Comparison of ENCODE assay signal across 17 cellular contexts in the genomic region with DNA sequence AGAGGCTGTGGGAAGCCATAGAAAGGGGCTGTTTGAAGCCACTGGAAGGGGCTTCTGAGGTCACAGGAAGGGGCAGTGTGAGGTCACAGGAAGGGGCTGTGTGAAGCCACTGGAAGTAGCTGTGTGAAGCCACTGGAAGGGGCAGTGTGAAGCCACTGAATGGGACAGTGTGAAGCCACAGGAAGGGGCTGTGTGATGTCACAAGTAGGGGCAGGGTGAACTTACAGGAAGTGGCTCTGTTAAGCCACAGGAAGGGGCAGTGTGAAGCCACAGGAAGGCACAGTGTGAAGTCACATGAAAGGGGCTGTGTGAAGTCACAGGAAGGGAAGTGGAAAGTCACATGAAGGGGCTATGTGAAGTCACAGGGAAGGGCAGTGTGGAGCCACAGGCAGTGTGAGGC. TPM values are rescaled to one million over a fixed set of nuclear protein-coding genes. Genes with fewer than 3 reads are reported as not detected.
DNase-seq lines count a peak whose midpoint lies in the region; ATAC-seq, FAIRE-seq and TF ChIP-seq lines count a peak whose summit lies in the region.
"Had no signal": no experiment of that assay in that cellular context is flagged by ENCODE, and none has a peak within 500 bp of the region (broad histone marks: within the 10 kb centered on the region; RNA-seq: fewer than 3 reads in every experiment).

No MANE protein-coding gene starts in this region.

- H3K4me1 Mint-ChIP-seq in CD8-positive, alpha-beta T cell (ENCODE audit: low read depth) = peaks cover 4% of the 10 kb centered on the region
- H3K4me1 Mint-ChIP-seq: CD14-positive monocyte had no signal

- H4K20me1 ChIP-seq in HCT116 (ENCODE audit: insufficient read depth) (no peaks in the 10 kb centered on the region), K562 (replicated peaks; ENCODE audit: control insufficient read depth, insufficient read depth, low read length) (no peaks in the 10 kb centered on the region)

- no peak for DNase-seq in CD8-positive, alpha-beta T cell
- DNase-seq in HCT116 (ENCODE audit: low read depth, low spot score) (no peak), K562 (ENCODE audit: extremely low read depth in 1 of 4, low spot score in 3 of 4) (no peak), urothelium cell line (ENCODE audit: low spot score) (no peak), NCI-H510A (lab: John Stamatoyannopoulos, UW) (no peak)
- DNase-seq in stimulated activated CD4-positive, alpha-beta T cell treated with anti-CD3 and anti-CD28 coated beads, Interleukin-4, amount 100 ng/mL, for 4 hours = no peak
- DNase-seq in activated CD4-positive, alpha-beta T cell treated with anti-CD3 and anti-CD28 coated beads, Interleukin-2, amount 50 U/mL, for 48 hours = no peak
- DNase-seq: BE2C, DMS79, EL, GOT3, H9 had no signal

- FAIRE-seq in K562 (lab: Jason Lieb, UNC) (peak; percentile 23), urothelium cell line (lab: Jason Lieb, UNC) (peak; percentile 5)
- FAIRE-seq: A549, G401.6, GM12891 had no signal

- TF ChIP-seq EP300 in K562 (IDR thresholded peaks at IDR 0.05; ENCODE audit: low read length) = no peak

- H3K27me3 ChIP-seq in CD8-positive, alpha-beta T cell (ENCODE audit: insufficient read depth, low read length) = no peaks in the 10 kb centered on the region
- H3K27me3 ChIP-seq in HCT116 (ENCODE audit: insufficient read depth, low read length) = no peaks in the 10 kb centered on the region
- 0 out of 5 replicates have a peak, but pooled peaks cover 0 to 3% of the 10 kb centered on the region in 2 experiments for H3K27me3 ChIP-seq in K562 (ENCODE audit: control insufficient read depth in 2 of 2, insufficient read depth in 2 of 2, low read length in 2 of 2)
- H3K27me3 ChIP-seq: BE2C had no signal

- H2AFZ ChIP-seq in HCT116 (ENCODE audit: low read depth, low read length, poor library complexity, severe bottlenecking) (no peak overlapping the region), K562 (ENCODE audit: low read depth, low read length) (no peak overlapping the region)

- no peaks in the 10 kb centered on the region for H3K36me3 ChIP-seq in CD8-positive, alpha-beta T cell (ENCODE audit: insufficient read depth, low read length)
- no peaks in the 10 kb centered on the region for H3K36me3 ChIP-seq in HCT116 (ENCODE audit: control insufficient read depth in 1 of 2, insufficient read depth in 2 of 2, low read length in 2 of 2)
- H3K36me3 ChIP-seq in K562 (ENCODE audit: control insufficient read depth, insufficient read depth, low read length) = no peaks in the 10 kb centered on the region
- H3K36me3 ChIP-seq: BE2C had no signal

- RAD21 ChIA-PET in HCT116 (lab: Charles Lee; ENCODE audit: low non-redundant PET in 1 of 2, low total read pairs in 2 of 2, uncharacterized antibody in 2 of 2, unreplicated experiment in 2 of 2) = no interaction called here

- no peak overlapping the region for H3K4me3 ChIP-seq in CD8-positive, alpha-beta T cell (ENCODE audit: low read depth, low read length)
- no peak overlapping the region for H3K4me3 ChIP-seq in HCT116 (replicated peaks in 1 of 2; ENCODE audit: low read depth in 1 of 2, low read length in 2 of 2)
- no peak overlapping the region for H3K4me3 ChIP-seq in K562
- H3K4me3 ChIP-seq: A549 had no signal

- H3K9me2 ChIP-seq in HCT116 (ENCODE audit: insufficient read depth) = no peaks in the 10 kb centered on the region

- no peak for ATAC-seq in CD8-positive, alpha-beta T cell
- ATAC-seq in HCT116 (peak; percentile 20; the same call in 1 of the 2 replicates), K562 (no peak)
- ATAC-seq: A549 had no signal

- no peaks in the 10 kb centered on the region for H3K79me2 ChIP-seq in HCT116 (ENCODE audit: insufficient read depth, low read length)
- no peaks in the 10 kb centered on the region for H3K79me2 ChIP-seq in K562 (ENCODE audit: control insufficient read depth, insufficient read depth, low read length)

- TF ChIP-seq RAD21 in HCT116 (IDR thresholded peaks at IDR 0.05; ENCODE audit: low read depth) (no peak), K562 (CRISPR knock-in tag; conservative IDR thresholded peaks at IDR 0.05 in 1 of 2, IDR thresholded peaks at IDR 0.05 in 1 of 2) (no peak)

- H3K27ac Mint-ChIP-seq in CD8-positive, alpha-beta T cell = no peak overlapping the region
- H3K27ac Mint-ChIP-seq: CD14-positive monocyte, H9 had no signal

- no peak overlapping the region for H3K4me3 Mint-ChIP-seq in CD8-positive, alpha-beta T cell
- H3K4me3 Mint-ChIP-seq: CD14-positive monocyte, H9 had no signal

- H3K36me3 Mint-ChIP-seq in CD8-positive, alpha-beta T cell = peaks cover 2% of the 10 kb centered on the region
- H3K36me3 Mint-ChIP-seq: CD14-positive monocyte had no signal

- in situ Hi-C loops in K562 (cut with MboI) = no loop called here

- H3K4me1 ChIP-seq in CD8-positive, alpha-beta T cell (ENCODE audit: insufficient read depth, low read length) = peaks cover 27% of the 10 kb centered on the region
- H3K4me1 ChIP-seq in HCT116 (ENCODE audit: control insufficient read depth in 1 of 2, insufficient read depth in 2 of 2, low read length in 2 of 2) (peaks cover 0 to 8% of the 10 kb centered on the region in 2 experiments; a peak in 1 of 4 replicates), K562 (replicated peaks in 1 of 2; ENCODE audit: control insufficient read depth in 2 of 2, insufficient read depth in 2 of 2, low read length in 2 of 2) (no peaks in the 10 kb centered on the region)
- H3K4me1 ChIP-seq: A549, BE2C had no signal

- TF ChIP-seq CTCF in CD8-positive, alpha-beta T cell (IDR thresholded peaks at IDR 0.05) = no peak
- TF ChIP-seq CTCF in HCT116 (IDR thresholded peaks at IDR 0.05 in 2 of 3, conservative IDR thresholded peaks at IDR 0.05 in 1 of 3; ENCODE audit: borderline replicate concordance in 1 of 3, insufficient read depth in 1 of 3, low read depth in 2 of 3, low read length in 2 of 3) (no peak), K562 (IDR thresholded peaks at IDR 0.05 in 2 of 3, conservative IDR thresholded peaks at IDR 0.05 in 1 of 3; ENCODE audit: insufficient read depth in 2 of 3, low read depth in 1 of 3, low read length in 3 of 3) (no peak)

- intact Hi-C loops in CD8-positive, alpha-beta T cell (cut with DNase I, micrococcal nuclease) = no loop called here
- intact Hi-C loops in HCT116 (cut with micrococcal nuclease) = no loop called here
- intact Hi-C loops in K562 (cut with micrococcal nuclease) = no loop called here

- H3K9ac ChIP-seq in HCT116 (ENCODE audit: low read length) = no peak overlapping the region
- H3K9ac ChIP-seq in K562 (ENCODE audit: insufficient read depth in 1 of 2, low read depth in 2 of 2, low read length in 2 of 2) = no peak overlapping the region

- H3K27me3 Mint-ChIP-seq in CD8-positive, alpha-beta T cell (ENCODE audit: low read depth) = no peaks in the 10 kb centered on the region

- no peaks in the 10 kb centered on the region for H3K9me1 ChIP-seq in K562 (ENCODE audit: control insufficient read depth, insufficient read depth, low read length)

- no peak for TF ChIP-seq POLR2A in HCT116 (IDR thresholded peaks at IDR 0.05; ENCODE audit: borderline replicate concordance, extremely low read depth, insufficient read depth, insufficient read length)
- no peak for TF ChIP-seq POLR2A in K562 (conservative IDR thresholded peaks at IDR 0.05)

- CTCF ChIA-PET in CD8-positive, alpha-beta T cell (lab: Charles Lee) = no interaction called here
- CTCF ChIA-PET in HCT116 (lab: Charles Lee) (no interaction called here), K562 (lab: Yijun Ruan, JAX; ENCODE audit: low intra/inter-chr PET ratio) (no interaction called here)

- POLR2A ChIA-PET in CD8-positive, alpha-beta T cell (lab: Charles Lee) = no interaction called here
- POLR2A ChIA-PET in HCT116 (lab: Charles Lee) (no interaction called here), K562 (lab: Yijun Ruan, JAX) (no interaction called here)

- peak overlapping the region; percentile 37 for H3K27ac ChIP-seq in CD8-positive, alpha-beta T cell (ENCODE audit: low read depth, low read length)
- no peak overlapping the region for H3K27ac ChIP-seq in HCT116 (ENCODE audit: low read depth, low read length)
- H3K27ac ChIP-seq in K562 (ENCODE audit: extremely low read depth, low read depth, low read length) = no peak overlapping the region
- H3K27ac ChIP-seq: A549 had no signal

- no peaks in the 10 kb centered on the region for H3K9me3 Mint-ChIP-seq in CD8-positive, alpha-beta T cell
- H3K9me3 Mint-ChIP-seq: H9 had no signal

- BruUV-seq in HCT116 (replicated peaks; lab: Mats Ljungman, UMichigan) (no TSS peak), K562 (replicated peaks; lab: Mats Ljungman, UMichigan) (no TSS peak)

- H3K4me2 ChIP-seq in HCT116 (ENCODE audit: low read length) (no peak overlapping the region), K562 (ENCODE audit: insufficient read depth, low read length) (no peak overlapping the region)
- H3K4me2 ChIP-seq: A549 had no signal

- H3K9me3 ChIP-seq in CD8-positive, alpha-beta T cell (ENCODE audit: low read length) = peaks cover 54% of the 10 kb centered on the region
- H3K9me3 ChIP-seq in HCT116 (ENCODE audit: control insufficient read depth in 1 of 2, insufficient read depth in 1 of 2, low read depth in 1 of 2, low read length in 2 of 2) (no peaks in the 10 kb centered on the region), K562 (replicated peaks; ENCODE audit: control insufficient read depth, insufficient read depth, low read depth, low read length) (no peaks in the 10 kb centered on the region; the same call in 1 of the 2 replicates)
- H3K9me3 ChIP-seq: A549, BE2C had no signal

TF ChIP-seq in K562, 482 proteins besides CTCF, POLR2A, EP300 and RAD21 (continues in another document):
- TF ChIP-seq OTX1 (CRISPR knock-in tag; IDR thresholded peaks at IDR 0.05) = no peak

RNA-seq across cellular contexts. Expression of gene GASK1A, which starts 33.1 kb away (rescaled TPM):
- under 1 TPM in 1 of 2 experiments, not detected in 1; 0.19 TPM for total RNA-seq in CD8-positive, alpha-beta T cell
- total RNA-seq in HCT116 (2021; ENCODE audit: unreplicated experiment) (1.0 TPM), K562 (2014; rRNA removed) (0.05 TPM in 1 of 2 replicates, not detected in the other), K562 (2014; rRNA removed; fragmentation: Illumina TruSeq; extraction: Trizol) (0.10 TPM in 1 of 2 replicates, not detected in the other), K562 (2015; rRNA removed; fragmentation: Illumina TruSeq; extraction: Trizol) (not detected in 2 replicates), K562 (2021) (0.13 TPM in 1 of 2 replicates, not detected in the other)
- polyA plus RNA-seq in HCT116 (2012) = 1.3 and 1.4 TPM in 2 replicates
- total RNA-seq in K562 (2011; cell fraction: chromatin; rRNA removed; ENCODE audit: low replicate concordance) = not detected in 2 replicates
- not detected in 2 replicates for total RNA-seq in K562 (2011; cell fraction: nucleolus; rRNA removed)
- not detected in 2 replicates for total RNA-seq in K562 (2011; cell fraction: nucleoplasm; rRNA removed)
- polyA plus RNA-seq in K562 (2011; rRNA removed) (0.04 and 0.07 TPM in 2 replicates), K562 (2014; fragmentation: Illumina TruSeq; extraction: Trizol) (0.06 and 0.07 TPM in 2 replicates), K562 (2014; fragmentation: Nextera tagmentation; extraction: Ambion mirVana) (not detected), K562 (2014; rRNA removed) (0.11 TPM in 1 of 2 replicates, not detected in the other)
- polyA plus RNA-seq in K562 (2011; cell fraction: cytosol; rRNA removed) = 0.03 and 0.07 TPM in 2 replicates
- polyA plus RNA-seq in K562 (2011; cell fraction: nucleus; rRNA removed) = 0.07 and 0.13 TPM in 2 replicates
- polyA plus RNA-seq in K562 (2012) = 0.03 and 0.40 TPM in 2 replicates
- 0.09 TPM in 1 of 2 replicates, not detected in the other for polyA minus RNA-seq in K562 (2011; rRNA and poly(A)+ RNA removed)
- polyA minus RNA-seq in K562 (2011; cell fraction: cytosol; rRNA and poly(A)+ RNA removed) = not detected in 2 replicates
- not detected in 2 replicates for polyA minus RNA-seq in K562 (2011; cell fraction: nucleus; rRNA and poly(A)+ RNA removed)
- total RNA-seq: HT1080 had no signal
- polyA plus RNA-seq: A549, CD14-positive monocyte had no signal
